In genomic region chr4:26256016-26256415, GRCh38 we compare ENCODE assay signal across 1 cellular context.
TF ChIP-seq lines count a peak whose summit lies in the region.

No MANE protein-coding gene starts in this region.

TF ChIP-seq in HepG2, 621 proteins besides CTCF, POLR2A, EP300 and RAD21 (continued from another document):
- TF ChIP-seq ZNF407 (CRISPR knock-in tag; IDR thresholded peaks at IDR 0.05; ENCODE audit: not compliant biosample characterization) = no peak
- no peak for TF ChIP-seq MIER2 (CRISPR knock-in tag; IDR thresholded peaks at IDR 0.05)
- no peak for TF ChIP-seq RARA (CRISPR knock-in tag; IDR thresholded peaks at IDR 0.05)
- no peak for TF ChIP-seq RAD51 (IDR thresholded peaks at IDR 0.05; ENCODE audit: borderline replicate concordance)
- TF ChIP-seq NCOA2 (CRISPR knock-in tag; IDR thresholded peaks at IDR 0.05) = no peak
- no peak for TF ChIP-seq ZNF225 (CRISPR knock-in tag; IDR thresholded peaks at IDR 0.05)
- TF ChIP-seq ZNF136 (CRISPR knock-in tag; IDR thresholded peaks at IDR 0.05; ENCODE audit: low read depth) = no peak
- no peak for TF ChIP-seq MTA1 (CRISPR knock-in tag; IDR thresholded peaks at IDR 0.05; ENCODE audit: borderline replicate concordance)
- no peak for TF ChIP-seq ZNF547 (CRISPR knock-in tag; IDR thresholded peaks at IDR 0.05)
- no peak for TF ChIP-seq NPAS2 (CRISPR knock-in tag; IDR thresholded peaks at IDR 0.05; ENCODE audit: borderline replicate concordance)
- TF ChIP-seq FLYWCH1 (CRISPR knock-in tag; IDR thresholded peaks at IDR 0.05) = no peak
- TF ChIP-seq NRL (CRISPR knock-in tag; IDR thresholded peaks at IDR 0.05; ENCODE audit: borderline replicate concordance) = no peak
- no peak for TF ChIP-seq CREBL2 (CRISPR knock-in tag; IDR thresholded peaks at IDR 0.05; ENCODE audit: borderline replicate concordance)
- TF ChIP-seq MAFF (IDR thresholded peaks at IDR 0.05; ENCODE audit: low read depth, low read length) = no peak
